Comparison of ENCODE assay signal across 14 cellular contexts in the genomic region with DNA sequence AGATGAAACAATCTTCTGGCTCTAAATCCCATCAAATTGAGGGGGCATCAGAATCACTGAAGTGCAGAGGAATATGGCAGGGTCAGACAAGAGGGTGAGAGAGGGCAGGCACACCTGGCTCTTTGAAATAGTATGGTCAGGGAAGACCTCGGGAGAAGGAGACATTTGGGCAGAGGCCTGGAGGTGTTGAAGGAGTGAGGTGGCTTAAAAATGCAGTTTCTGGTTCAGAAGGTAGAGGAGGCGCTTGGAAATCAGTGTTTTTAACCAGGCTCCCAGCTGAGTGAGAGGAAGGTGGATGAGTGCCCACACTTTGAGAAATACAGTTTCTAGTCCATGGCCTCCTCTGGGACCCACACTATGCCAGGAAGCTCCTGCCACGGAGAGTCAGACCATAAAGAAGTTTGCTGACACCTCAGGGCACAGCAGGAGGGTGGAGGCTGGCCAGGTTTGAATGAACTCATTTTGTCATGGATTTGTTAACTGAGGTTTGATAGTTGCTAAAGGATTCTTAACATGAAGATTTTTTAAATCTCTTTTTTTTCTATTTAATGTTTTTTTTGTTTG. TPM values are rescaled to one million over a fixed set of nuclear protein-coding genes. Genes with fewer than 3 reads are reported as not detected.
DNase-seq lines count a peak whose midpoint lies in the region; ATAC-seq lines count a peak whose summit lies in the region.
"Had no signal": no experiment of that assay in that cellular context is flagged by ENCODE, and none has a peak within 500 bp of the region (broad histone marks: within the 10 kb centered on the region; RNA-seq: fewer than 3 reads in every experiment).

No MANE protein-coding gene starts in this region.

- H3K36me3 Mint-ChIP-seq in T-helper 17 cell (ENCODE audit: low read depth) = peaks cover 3% of the 10 kb centered on the region
- H3K36me3 Mint-ChIP-seq: natural killer cell had no signal

- no peaks in the 10 kb centered on the region for H3K9me3 ChIP-seq in T-helper 17 cell (ENCODE audit: control insufficient read depth, low read length, poor library complexity, severe bottlenecking)
- H3K9me3 ChIP-seq: ascending aorta had no signal

- H3K4me3 Mint-ChIP-seq in T-helper 17 cell = no peak overlapping the region
- H3K4me3 Mint-ChIP-seq: natural killer cell; T-helper 2 cell treated with Interferon-gamma antibody and Interleukin-4, amounts not matched to agents 5 μg/mL and 100 μg/mL, for 36 hours had no signal

- H3K27me3 Mint-ChIP-seq in T-helper 17 cell = peaks cover 23% of the 10 kb centered on the region

- peak; percentile 25 for DNase-seq in DMS79 treated with DMSO at 0.1 percent for 48 hours (lab: John Stamatoyannopoulos, UW)
- DNase-seq in DMS79 (lab: John Stamatoyannopoulos, UW) = no peak
- DNase-seq in NCI-H69 (lab: John Stamatoyannopoulos, UW) = peak; percentile 59
- peak; percentile 35 for DNase-seq in fibroblast of peridontal ligament (ENCODE audit: extremely low read depth)
- DNase-seq in smooth muscle cell of the brain vasculature (ENCODE audit: low read depth, low spot score) = peak; percentile 51
- DNase-seq in activated CD4-positive, CD25-positive, alpha-beta regulatory T cell treated with anti-CD3 and anti-CD28 coated beads, Interleukin-2, amount 50 U/mL, for 72 hours = no peak
- no peak for DNase-seq in T-helper 17 cell
- DNase-seq: head of caudate nucleus, natural killer cell had no signal

- ATAC-seq in T-helper 17 cell = no peak
- ATAC-seq in HG03469 (IDR thresholded peaks at IDR 0.05; ENCODE audit: unreplicated experiment) = no peak
- ATAC-seq: left lobe of liver, natural killer cell had no signal

- peaks cover 4% of the 10 kb centered on the region for H3K4me1 Mint-ChIP-seq in T-helper 17 cell

- H3K27ac Mint-ChIP-seq in T-helper 17 cell = no peak overlapping the region
- H3K27ac Mint-ChIP-seq: natural killer cell; T-helper 2 cell treated with Interferon-gamma antibody and Interleukin-4, amounts not matched to agents 5 μg/mL and 100 μg/mL, for 36 hours had no signal

RNA-seq across cellular contexts. Expression of gene NID2, which starts 20.1 kb away (rescaled TPM):
- 1 to 10 TPM in 1 of 2 donors, under 1 TPM in 1; 0.62 to 2.2 TPM for total RNA-seq in T-helper 17 cell
- total RNA-seq: OCI-LY7 had no signal

RNA-seq across cellular contexts. Expression of gene RTRAF, which starts 59.4 kb away (rescaled TPM):
- total RNA-seq in T-helper 17 cell = 100 to 1,000 TPM; 123 to 135 TPM

Comparison
In these comparisons a context has a peak if more than half of its experiments do, and no peak if none do; other contexts are left out.
1. DNase-seq: peak in DMS79 treated with DMSO at 0.1 percent for 48 hours (single experiment), NCI-H69 (single experiment), fibroblast of peridontal ligament (single experiment) and smooth muscle cell of the brain vasculature (single experiment); none in DMS79 (single experiment), activated CD4-positive, CD25-positive, alpha-beta regulatory T cell treated with anti-CD3 and anti-CD28 coated beads, Interleukin-2, amount 50 U/mL, for 72 hours (single experiment) and T-helper 17 cell (0 of 3).